In the genomic region with DNA sequence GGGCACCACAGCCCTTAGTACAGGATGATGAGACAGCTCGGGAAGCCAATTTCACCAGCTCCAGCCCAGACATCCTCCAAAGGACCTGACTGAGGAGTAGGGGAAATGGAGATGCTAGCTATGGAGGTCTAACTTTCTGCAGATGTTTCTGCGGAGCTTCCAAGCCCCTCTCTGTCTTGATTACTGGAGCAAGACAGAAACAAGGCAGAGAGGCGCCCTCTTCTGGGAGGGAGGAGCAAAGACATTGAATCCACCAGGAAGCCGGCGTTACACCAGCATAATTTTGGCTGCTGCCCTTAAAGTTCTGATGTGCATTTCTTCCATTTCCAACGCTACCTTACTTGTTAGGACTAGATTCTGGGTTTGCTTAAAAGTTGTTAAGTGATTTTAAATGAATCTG, we compare ENCODE assay signal across 10 cellular contexts.
DNase-seq lines count a peak whose midpoint lies in the region; ATAC-seq and TF ChIP-seq lines count a peak whose summit lies in the region.
"Had no signal": no experiment of that assay in that cellular context is flagged by ENCODE, and none has a peak within 500 bp of the region (broad histone marks: within the 10 kb centered on the region; RNA-seq: fewer than 3 reads in every experiment).

No MANE protein-coding gene starts in this region.

- intact Hi-C loops in cardiac septum (cut with DNase I), result loop anchor here (10.0 kb wide), 3 partner anchors 112 to 462 kb away; partner anchors contain the start of gene HSD17B12

- no peaks in the 10 kb centered on the region for H3K36me3 ChIP-seq in hepatocyte (replicated peaks; ENCODE audit: insufficient read depth, low read depth)

- peaks cover 12% of the 10 kb centered on the region for H3K4me1 ChIP-seq in hepatocyte (ENCODE audit: insufficient read depth)

- H3K9me2 ChIP-seq in hepatocyte (replicated peaks; ENCODE audit: insufficient read depth), result no peaks in the 10 kb centered on the region

- H3K27me3 ChIP-seq in hepatocyte, result peaks cover 96% of the 10 kb centered on the region

- WGBS in hepatocyte (ENCODE audit: low lambda C conversion rate, missing lambda C conversion rate), result 14% methylated on average over 6 of the region's 6 CpGs

- H2AFZ ChIP-seq in hepatocyte, result no peak overlapping the region

- no peaks in the 10 kb centered on the region for H4K20me1 ChIP-seq in hepatocyte (ENCODE audit: insufficient read depth, poor library complexity, severe bottlenecking)

- TF ChIP-seq CTCF in hepatocyte (IDR thresholded peaks at IDR 0.05; ENCODE audit: poor library complexity), result peak; percentile 42

- H3K79me2 ChIP-seq in hepatocyte, result no peaks in the 10 kb centered on the region

- H3K27ac ChIP-seq in hepatocyte, result no peak overlapping the region
- H3K27ac ChIP-seq: skin epidermis had no signal

- H3K4me2 ChIP-seq in hepatocyte, result no peak overlapping the region

- H3K4me3 ChIP-seq in hepatocyte, result no peak overlapping the region
- H3K4me3 ChIP-seq: skin epidermis had no signal

- H3K9me3 ChIP-seq in hepatocyte (ENCODE audit: low read depth), result no peaks in the 10 kb centered on the region

- DNase-seq in COLO829 (ENCODE audit: low spot score) (peak; percentile 72), HCEC 1CT (peak; percentile 39), RKO (ENCODE audit: low spot score) (peak; percentile 8), hepatocyte (ENCODE audit: low spot score) (no peak), NCI-H345 (lab: John Stamatoyannopoulos, UW) (no peak), cardiac septum (ENCODE audit: low spot score) (no peak), mesenteric fat pad (ENCODE audit: low spot score) (no peak)
- DNase-seq: activated naive CD8-positive, alpha-beta T cell treated with anti-CD3 and anti-CD28 coated beads, Interleukin-2, amount 10 ng/mL, durations not matched to agents 7 days and 5 days had no signal

- ATAC-seq in HG02938 (IDR thresholded peaks at IDR 0.05; ENCODE audit: unreplicated experiment), result no peak

Comparison
In these comparisons a context has a peak if more than half of its experiments do, and no peak if none do; other contexts are left out.
1. DNase-seq: peak in COLO829 (single experiment), HCEC 1CT (single experiment) and RKO (single experiment); none in hepatocyte (single experiment), NCI-H345 (single experiment), cardiac septum (single experiment) and mesenteric fat pad (single experiment).